In genomic region chr19:10086032-10086903, GRCh38 we compare ENCODE assay signal across 8 cellular contexts. TPM values are rescaled to one million over a fixed set of nuclear protein-coding genes. Genes with fewer than 3 reads are reported as not detected.
DNase-seq lines count a peak whose midpoint lies in the region; ATAC-seq and TF ChIP-seq lines count a peak whose summit lies in the region.

Gene SHFL (plus strand): TSS chr19:10086317. CDS start chr19:10086428, 111 bp downstream.

- ATAC-seq in HG02678 (IDR thresholded peaks at IDR 0.05; ENCODE audit: unreplicated experiment), result peak; percentile 89

- H3K4me3 Mint-ChIP-seq in endothelial cell (ENCODE audit: unreplicated experiment), result peak within 1 kb of the TSS; percentile 90

- H3K27me3 Mint-ChIP-seq in endothelial cell (ENCODE audit: unreplicated experiment), result peaks cover 6% of the 10 kb centered on the region

- peaks cover 3% of the 10 kb centered on the region for H3K36me3 Mint-ChIP-seq in endothelial cell (ENCODE audit: low read depth, unreplicated experiment)

- DNase-seq in NCI-H69 (lab: John Stamatoyannopoulos, UW), result peak; percentile 56
- peak; percentile 87 for DNase-seq in activated CD8-positive, alpha-beta memory T cell treated with anti-CD3 and anti-CD28 coated beads, Interleukin-2, amount 50 U/mL, for 4 hours
- DNase-seq in endothelial cell (ENCODE audit: low spot score), result peak; percentile 44
- peak; percentile 45 for DNase-seq in midbrain (lab: John Stamatoyannopoulos, UW)
- DNase-seq in stimulated activated CD8-positive, alpha-beta memory T cell treated with anti-CD3 and anti-CD28 coated beads, Interleukin-15, amount 100 ng/mL, for 24 hours (ENCODE audit: low read depth), result peak; percentile 64
- DNase-seq in GOT3 (lab: John Stamatoyannopoulos, UW), result no peak

- no peak for TF ChIP-seq CTCF in endothelial cell (IDR thresholded peaks at IDR 0.05; ENCODE audit: unreplicated experiment)

- TF ChIP-seq POLR2A in GM15510 (IDR thresholded peaks at IDR 0.05; ENCODE audit: borderline replicate concordance, extremely low read depth, insufficient read length), result peak; percentile 82

- H3K4me1 Mint-ChIP-seq in endothelial cell (ENCODE audit: unreplicated experiment), result no peaks in the 10 kb centered on the region

- H3K9me3 Mint-ChIP-seq in endothelial cell (ENCODE audit: unreplicated experiment), result no peaks in the 10 kb centered on the region

- peak within 1 kb of the TSS; percentile 36 for H3K27ac Mint-ChIP-seq in endothelial cell (ENCODE audit: unreplicated experiment)

RNA-seq across cellular contexts. Expression of gene SHFL, which starts in this region (rescaled TPM):
- 9.2 TPM for total RNA-seq in endothelial cell (ENCODE audit: unreplicated experiment)
